In genomic region chr9:22307013-22307711, GRCh38 we compare ENCODE assay signal across 8 cellular contexts.
DNase-seq lines count a peak whose midpoint lies in the region; ATAC-seq and TF ChIP-seq lines count a peak whose summit lies in the region.

No MANE protein-coding gene starts in this region.

- H3K27ac Mint-ChIP-seq in HFFc6 (no peak overlapping the region), osteocyte (ENCODE audit: unreplicated experiment) (no peak overlapping the region), natural killer cell (no peak overlapping the region)

- TF ChIP-seq POLR2A in esophagus muscularis mucosa (IDR thresholded peaks at IDR 0.05; ENCODE audit: low read depth) = no peak

- no peaks in the 10 kb centered on the region for H3K36me3 ChIP-seq in BJ (ENCODE audit: control insufficient read depth, insufficient read depth, low read length)
- H3K36me3 ChIP-seq in PC-9 (ENCODE audit: low read depth) = no peaks in the 10 kb centered on the region
- H3K36me3 ChIP-seq in esophagus muscularis mucosa = no peaks in the 10 kb centered on the region

- ATAC-seq in natural killer cell = no peak

- 17% methylated on average over 2 of the region's 2 CpGs for WGBS in esophagus muscularis mucosa

- H3K9me3 Mint-ChIP-seq in HFFc6 (no peaks in the 10 kb centered on the region), osteocyte (ENCODE audit: unreplicated experiment) (no peaks in the 10 kb centered on the region), natural killer cell (peaks cover 3 to 4% of the 10 kb centered on the region in 2 donors)

- H4K20me1 ChIP-seq in PC-9 (ENCODE audit: insufficient read depth) = no peaks in the 10 kb centered on the region

- H3K79me2 ChIP-seq in PC-9 (ENCODE audit: low read depth) = no peaks in the 10 kb centered on the region

- H3K9me2 ChIP-seq in PC-9 (ENCODE audit: insufficient read depth) = no peaks in the 10 kb centered on the region

- H3K36me3 Mint-ChIP-seq in HFFc6 (ENCODE audit: low read depth) (no peaks in the 10 kb centered on the region), osteocyte (ENCODE audit: unreplicated experiment) (no peaks in the 10 kb centered on the region), natural killer cell (no peaks in the 10 kb centered on the region)

- TF ChIP-seq CTCF in BJ (IDR thresholded peaks at IDR 0.05; ENCODE audit: insufficient read depth, low read depth, low read length) (peak; percentile 62), HFFc6 (IDR thresholded peaks at IDR 0.05) (peak; percentile 76), PC-9 (conservative IDR thresholded peaks at IDR 0.05) (peak; percentile 75), esophagus muscularis mucosa (IDR thresholded peaks at IDR 0.05) (peak; percentile 61 to 80 (median 70)), osteocyte (IDR thresholded peaks at IDR 0.05) (peak; percentile 82), natural killer cell (IDR thresholded peaks at IDR 0.05) (no peak)

- H3K4me3 ChIP-seq in BJ (ENCODE audit: low read depth, low read length) = no peak overlapping the region
- H3K4me3 ChIP-seq in PC-9 = no peak overlapping the region
- no peak overlapping the region for H3K4me3 ChIP-seq in esophagus muscularis mucosa

- H3K27ac ChIP-seq in PC-9 (no peak overlapping the region), esophagus muscularis mucosa (replicated peaks in 1 of 4) (peak overlapping the region in 1 of 4 donors; percentile 4)

- H3K27me3 Mint-ChIP-seq in HFFc6 (ENCODE audit: insufficient read depth) (peaks cover 10% of the 10 kb centered on the region), osteocyte (ENCODE audit: unreplicated experiment) (peaks cover 57% of the 10 kb centered on the region), natural killer cell (ENCODE audit: low read depth in 2 of 2) (no peaks in the 10 kb centered on the region)

- POLR2A ChIA-PET in BJ (lab: Charles Lee) (no interaction called here), PC-9 (lab: Charles Lee; ENCODE audit: unreplicated experiment) (no interaction called here)

- no peaks in the 10 kb centered on the region for H3K27me3 ChIP-seq in BJ (ENCODE audit: control insufficient read depth, insufficient read depth, low read length)
- H3K27me3 ChIP-seq in PC-9 (ENCODE audit: insufficient read depth, low read depth) = no peaks in the 10 kb centered on the region
- H3K27me3 ChIP-seq in esophagus muscularis mucosa = no peaks in the 10 kb centered on the region

- H3F3A ChIP-seq in PC-9 (ENCODE audit: insufficient read depth, low read depth) = no peaks in the 10 kb centered on the region

- no peak for DNase-seq in BJ (ENCODE audit: low read depth)
- peak; percentile 41 for DNase-seq in HFFc6
- peak; percentile 7 to 40 for DNase-seq in PC-9
- no peak for DNase-seq in esophagus muscularis mucosa (ENCODE audit: extremely low spot score)
- DNase-seq in osteocyte (ENCODE audit: extremely low spot score, unreplicated experiment) = no peak
- no peak for DNase-seq in stimulated activated CD4-positive, alpha-beta T cell treated with anti-CD3 and anti-CD28 coated beads, Interleukin-4, amount 100 ng/mL, for 24 hours
- no peak for DNase-seq in natural killer cell
- DNase-seq in effector CD8-positive, alpha-beta T cell (lab: John Stamatoyannopoulos, UW) = no peak

- H3K4me1 ChIP-seq in PC-9 (replicated peaks; ENCODE audit: insufficient read depth) (no peaks in the 10 kb centered on the region), esophagus muscularis mucosa (peaks cover 0 to 9% (median 5%) of the 10 kb centered on the region in 4 donors)

- H2AFZ ChIP-seq in PC-9 = no peak overlapping the region

- H3K4me1 Mint-ChIP-seq in HFFc6 (ENCODE audit: low read depth) = no peaks in the 10 kb centered on the region
- H3K4me1 Mint-ChIP-seq in osteocyte (ENCODE audit: unreplicated experiment) = no peaks in the 10 kb centered on the region
- H3K4me1 Mint-ChIP-seq in natural killer cell = no peaks in the 10 kb centered on the region

- H3K9me3 ChIP-seq in PC-9 (ENCODE audit: insufficient read depth, low read depth) = no peaks in the 10 kb centered on the region
- H3K9me3 ChIP-seq in esophagus muscularis mucosa = no peaks in the 10 kb centered on the region

- intact Hi-C loops in PC-9 (cut with micrococcal nuclease; ENCODE audit: unreplicated experiment) = loop anchor here (1.0 kb wide), 2 partner anchors 145 to 493 kb away; no protein-coding TSS in a partner anchor
- intact Hi-C loops in esophagus muscularis mucosa (cut with DNase I) = loop anchor here (2.0 kb wide), 1 partner anchor 144 kb away; no protein-coding TSS in a partner anchor
- intact Hi-C loops in natural killer cell (cut with micrococcal nuclease) = no loop called here

- no peak overlapping the region for H3K4me2 ChIP-seq in PC-9

- H3K4me3 Mint-ChIP-seq in HFFc6 = no peak overlapping the region
- H3K4me3 Mint-ChIP-seq in osteocyte (ENCODE audit: unreplicated experiment) = no peak overlapping the region
- no peak overlapping the region for H3K4me3 Mint-ChIP-seq in natural killer cell

- no peak for TF ChIP-seq EP300 in esophagus muscularis mucosa (IDR thresholded peaks at IDR 0.05)

- CTCF ChIA-PET in BJ (lab: Yijun Ruan, JAX) (interaction anchor here (0.6 to 2.1 kb wide), 8 partner anchors 9 to 905 kb away, joined by 3 to 10 read pairs (median 4); no protein-coding TSS in a partner anchor), PC-9 (lab: Charles Lee) (interaction anchor here (0.8 to 1.4 kb wide), 4 partner anchors 145 to 1054 kb away, joined by 3 to 9 read pairs (median 4); no protein-coding TSS in a partner anchor)

- BruUV-seq in PC-9 (replicated peaks; lab: Mats Ljungman, UMichigan) = no TSS peak

Comparison
In these comparisons a context has a peak if more than half of its experiments do, and no peak if none do; other contexts are left out.
1. DNase-seq: peak in HFFc6 (single experiment) and PC-9 (2 of 2); none in BJ (single experiment), esophagus muscularis mucosa (single experiment), osteocyte (single experiment), stimulated activated CD4-positive, alpha-beta T cell treated with anti-CD3 and anti-CD28 coated beads, Interleukin-4, amount 100 ng/mL, for 24 hours (single experiment), natural killer cell (single experiment) and effector CD8-positive, alpha-beta T cell (single experiment).